ENCODE assay signal across 8 cellular contexts in genomic region chr1:156767101-156767878, GRCh38. TPM values are rescaled to one million over a fixed set of nuclear protein-coding genes. Genes with fewer than 3 reads are reported as not detected.
A peak's percentile ranks its signal among the peaks of the same experiment; 100 is the strongest.
DNase-seq lines count a peak whose midpoint lies in the region; ATAC-seq and TF ChIP-seq lines count a peak whose summit lies in the region.

A gene with protein sequence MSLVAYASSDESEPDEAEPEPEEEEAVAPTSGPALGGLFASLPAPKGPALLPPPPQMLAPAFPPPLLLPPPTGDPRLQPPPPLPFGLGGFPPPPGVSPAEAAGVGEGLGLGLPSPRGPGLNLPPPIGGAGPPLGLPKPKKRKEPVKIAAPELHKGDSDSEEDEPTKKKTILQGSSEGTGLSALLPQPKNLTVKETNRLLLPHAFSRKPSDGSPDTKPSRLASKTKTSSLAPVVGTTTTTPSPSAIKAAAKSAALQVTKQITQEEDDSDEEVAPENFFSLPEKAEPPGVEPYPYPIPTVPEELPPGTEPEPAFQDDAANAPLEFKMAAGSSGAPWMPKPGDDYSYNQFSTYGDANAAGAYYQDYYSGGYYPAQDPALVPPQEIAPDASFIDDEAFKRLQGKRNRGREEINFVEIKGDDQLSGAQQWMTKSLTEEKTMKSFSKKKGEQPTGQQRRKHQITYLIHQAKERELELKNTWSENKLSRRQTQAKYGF (plus strand): TSS chr1:156767535. CDS start chr1:156767772, 237 bp downstream.

- no peaks in the 10 kb centered on the region for H3K27me3 ChIP-seq in HAP-1 (ENCODE audit: low read depth)
- no peaks in the 10 kb centered on the region for H3K27me3 ChIP-seq in MM.1S (replicated peaks; ENCODE audit: insufficient read depth, low read length)
- no peaks in the 10 kb centered on the region for H3K27me3 ChIP-seq in foreskin keratinocyte
- H3K27me3 ChIP-seq in neural progenitor cell: no peaks in the 10 kb centered on the region
- no peaks in the 10 kb centered on the region for H3K27me3 ChIP-seq in subcutaneous abdominal adipose tissue (ENCODE audit: control insufficient read depth in 5 of 5, insufficient read depth in 4 of 5, low read length in 5 of 5)

- DNase-seq in G401 (ENCODE audit: low spot score) (peak; percentile 100), HAP-1 (ENCODE audit: low spot score in 2 of 2) (peak; percentile 98 to 100), MM.1S (peak; percentile 100), SIG-M5 (lab: John Stamatoyannopoulos, UW) (peak; percentile 100), activated gamma-delta T cell treated with Interleukin-2 at 50 U/mL for 16 hours (peak; percentile 96), foreskin keratinocyte (peak; percentile 100), neural progenitor cell (ENCODE audit: low spot score) (peak; percentile 99)

- no peak within 1 kb of the TSS for H3K27ac Mint-ChIP-seq in neural progenitor cell

- peaks cover 29% of the 10 kb centered on the region for H3K4me1 Mint-ChIP-seq in neural progenitor cell

- H4K20me1 ChIP-seq in MM.1S (ENCODE audit: insufficient read depth, low read length) (no peaks in the 10 kb centered on the region), neural progenitor cell (ENCODE audit: low read depth) (peaks cover 43% of the 10 kb centered on the region)

- ATAC-seq in foreskin keratinocyte: peak; percentile 94

- in situ Hi-C loops in G401 (cut with HindIII; ENCODE audit: low sequenced_read_pairs): no loop called here
- in situ Hi-C loops in HAP-1 (cut with MboI; ENCODE audit: low sequenced_read_pairs): loop anchor here (5.0 kb wide), 1 partner anchor 40 kb away; the partner anchor contains the start of genes ISG20L2 and METTL25B

- peaks cover 4% of the 10 kb centered on the region; the same call in 1 of the 2 replicates for H3K4me1 ChIP-seq in HAP-1
- peaks cover 14% of the 10 kb centered on the region for H3K4me1 ChIP-seq in MM.1S (ENCODE audit: low read length)
- H3K4me1 ChIP-seq in foreskin keratinocyte: no peaks in the 10 kb centered on the region
- peaks cover 26% of the 10 kb centered on the region for H3K4me1 ChIP-seq in neural progenitor cell
- peaks cover 11 to 42% (median 32%) of the 10 kb centered on the region in 5 donors for H3K4me1 ChIP-seq in subcutaneous abdominal adipose tissue (ENCODE audit: control insufficient read depth in 5 of 5, insufficient read depth in 5 of 5, low read length in 5 of 5)

- TF ChIP-seq CTCF in MM.1S (IDR thresholded peaks at IDR 0.05; ENCODE audit: low read length) (no peak), foreskin keratinocyte (conservative IDR thresholded peaks at IDR 0.05) (no peak), neural progenitor cell (IDR thresholded peaks at IDR 0.05) (peak; percentile 16)

- H3K4me3 ChIP-seq in HAP-1 (peak within 1 kb of the TSS; percentile 81), MM.1S (ENCODE audit: low read length) (peak within 1 kb of the TSS; percentile 82), neural progenitor cell (peak within 1 kb of the TSS; percentile 86), subcutaneous abdominal adipose tissue (ENCODE audit: low read depth in 1 of 5, low read length in 5 of 5) (peak within 1 kb of the TSS; percentile 91 to 98 (median 95))

- H3F3A ChIP-seq in MM.1S (ENCODE audit: insufficient read depth, low read length): 0 out of 2 replicates have a peak, but pooled peaks cover 3% of the 10 kb centered on the region
- H3F3A ChIP-seq in neural progenitor cell (ENCODE audit: low read depth): peaks cover 9% of the 10 kb centered on the region

- peaks cover 11% of the 10 kb centered on the region for H3K36me3 Mint-ChIP-seq in neural progenitor cell

- peak within 1 kb of the TSS; percentile 86 for H3K4me2 ChIP-seq in MM.1S (ENCODE audit: low read depth, low read length)
- peak within 1 kb of the TSS; percentile 100 for H3K4me2 ChIP-seq in neural progenitor cell

- H3K36me3 ChIP-seq in HAP-1 (replicated peaks) (peaks cover 16% of the 10 kb centered on the region), MM.1S (replicated peaks; ENCODE audit: insufficient read depth, low read length) (no peaks in the 10 kb centered on the region; the same call in 1 of the 2 replicates), neural progenitor cell (no peaks in the 10 kb centered on the region), subcutaneous abdominal adipose tissue (ENCODE audit: control insufficient read depth in 5 of 5, insufficient read depth in 5 of 5, low read length in 5 of 5) (peaks cover 2 to 16% (median 7%) of the 10 kb centered on the region in 5 donors)

- H3K27ac ChIP-seq in MM.1S (ENCODE audit: low read length): peak within 1 kb of the TSS; percentile 68
- peak within 1 kb of the TSS; percentile 71 for H3K27ac ChIP-seq in foreskin keratinocyte
- H3K27ac ChIP-seq in neural progenitor cell: peak within 1 kb of the TSS; percentile 67
- peak within 1 kb of the TSS; percentile 97 for H3K27ac ChIP-seq in subcutaneous abdominal adipose tissue (ENCODE audit: low read depth, low read length)

- H3K9me2 ChIP-seq in MM.1S (replicated peaks; ENCODE audit: insufficient read depth, low read length): no peaks in the 10 kb centered on the region

- H3K27me3 Mint-ChIP-seq in neural progenitor cell (ENCODE audit: insufficient read depth, low read depth): no peaks in the 10 kb centered on the region

- peak within 1 kb of the TSS; percentile 83 for H2AFZ ChIP-seq in MM.1S (ENCODE audit: low read length)
- peak within 1 kb of the TSS; percentile 53 for H2AFZ ChIP-seq in neural progenitor cell (replicated peaks)

- H3K9ac ChIP-seq in MM.1S (ENCODE audit: low read length) (peak within 1 kb of the TSS; percentile 88), neural progenitor cell (peak within 1 kb of the TSS; percentile 90), subcutaneous abdominal adipose tissue (ENCODE audit: low read length in 5 of 5) (peak within 1 kb of the TSS; percentile 95 to 100 (median 100))

- H3K9me3 Mint-ChIP-seq in neural progenitor cell: no peaks in the 10 kb centered on the region

- H3K4me3 Mint-ChIP-seq in neural progenitor cell: no peak within 1 kb of the TSS

- peaks cover 61% of the 10 kb centered on the region for H3K79me2 ChIP-seq in MM.1S (ENCODE audit: low read length)
- H3K79me2 ChIP-seq in neural progenitor cell (ENCODE audit: low read depth): peaks cover 59% of the 10 kb centered on the region

- H3K9me3 ChIP-seq in HAP-1 (no peaks in the 10 kb centered on the region), MM.1S (replicated peaks; ENCODE audit: insufficient read depth, low read length) (no peaks in the 10 kb centered on the region), neural progenitor cell (ENCODE audit: low read depth) (no peaks in the 10 kb centered on the region), subcutaneous abdominal adipose tissue (ENCODE audit: control insufficient read depth in 5 of 5, low read length in 5 of 5) (no peaks in the 10 kb centered on the region)

RNA-seq across cellular contexts. Expression of the gene that starts here (rescaled TPM):
- 45.4 and 51.1 TPM in 2 replicates for total RNA-seq in G401 (2014; rRNA removed; shearing (Covaris generic))
- total RNA-seq in foreskin keratinocyte (37.7 and 43.3 TPM in 2 replicates), neural progenitor cell (ENCODE audit: low replicate concordance) (30.1 and 43.1 TPM in 2 replicates)
- 54.1 and 62.2 TPM in 2 replicates for polyA plus RNA-seq in foreskin keratinocyte

Comparison
In these comparisons a context has a peak if more than half of its experiments do, and no peak if none do; other contexts are left out.
1. Peak in every context shown above with its lines: DNase-seq, ATAC-seq, H3K4me3 ChIP-seq and H3K27ac ChIP-seq.